ENCODE assay signal across 1 cellular context in the genomic region with DNA sequence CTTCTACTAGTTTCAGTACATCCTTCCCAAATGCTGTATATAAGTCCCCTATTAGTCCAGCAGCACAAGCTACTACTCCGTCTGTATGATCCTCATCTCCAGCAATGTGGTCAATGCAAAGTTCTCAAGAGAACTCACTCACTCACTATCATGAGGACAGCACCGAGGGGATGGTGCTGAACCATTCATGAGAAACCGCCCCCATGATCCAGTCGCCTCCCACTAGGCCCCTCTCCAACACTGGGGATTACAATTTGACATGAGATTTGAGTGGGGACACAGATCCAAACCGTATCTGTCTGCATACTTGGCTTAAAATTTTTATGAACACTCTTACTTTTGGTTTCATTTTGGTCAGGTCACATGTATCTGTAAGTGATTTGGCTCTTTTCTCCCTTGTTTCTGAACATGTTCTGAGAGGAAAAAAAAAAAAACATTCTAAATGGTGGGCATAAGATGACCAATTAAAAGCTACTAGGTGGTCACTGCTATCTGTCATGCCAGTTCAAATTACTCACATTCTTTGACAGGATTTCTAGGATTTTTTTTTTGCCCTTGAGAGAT.
TF ChIP-seq lines count a peak whose summit lies in the region.

No MANE protein-coding gene starts in this region.

TF ChIP-seq in K562, 482 proteins besides CTCF, POLR2A, EP300 and RAD21 (continued from another document and continues in another):
- TF ChIP-seq, protein P1, sequence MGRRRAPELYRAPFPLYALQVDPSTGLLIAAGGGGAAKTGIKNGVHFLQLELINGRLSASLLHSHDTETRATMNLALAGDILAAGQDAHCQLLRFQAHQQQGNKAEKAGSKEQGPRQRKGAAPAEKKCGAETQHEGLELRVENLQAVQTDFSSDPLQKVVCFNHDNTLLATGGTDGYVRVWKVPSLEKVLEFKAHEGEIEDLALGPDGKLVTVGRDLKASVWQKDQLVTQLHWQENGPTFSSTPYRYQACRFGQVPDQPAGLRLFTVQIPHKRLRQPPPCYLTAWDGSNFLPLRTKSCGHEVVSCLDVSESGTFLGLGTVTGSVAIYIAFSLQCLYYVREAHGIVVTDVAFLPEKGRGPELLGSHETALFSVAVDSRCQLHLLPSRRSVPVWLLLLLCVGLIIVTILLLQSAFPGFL (CRISPR knock-in tag; IDR thresholded peaks at IDR 0.05): no peak
- TF ChIP-seq NCOR1 (IDR thresholded peaks at IDR 0.05) (no peak), CHCHD3 (CRISPR knock-in tag; IDR thresholded peaks at IDR 0.05) (no peak), PCBP2 (IDR thresholded peaks at IDR 0.05; ENCODE audit: low read depth, low read length, poor library complexity, severe bottlenecking) (no peak), SETDB1 (IDR thresholded peaks at IDR 0.05; ENCODE audit: low read length) (no peak), SMARCC2 (IDR thresholded peaks at IDR 0.05; ENCODE audit: low read depth) (no peak), TCFL5 (CRISPR knock-in tag; conservative IDR thresholded peaks at IDR 0.05) (no peak), EHMT2 (IDR thresholded peaks at IDR 0.05) (peak; percentile 45; the same call in 1 of the 2 replicates), OTX1 (CRISPR knock-in tag; IDR thresholded peaks at IDR 0.05) (no peak), SMARCB1 (IDR thresholded peaks at IDR 0.05; ENCODE audit: insufficient read length, low read depth) (no peak), ZNF79 (CRISPR knock-in tag; IDR thresholded peaks at IDR 0.05; ENCODE audit: low read depth) (no peak), FOXJ3 (CRISPR knock-in tag; IDR thresholded peaks at IDR 0.05) (no peak), EGR1 (conservative IDR thresholded peaks at IDR 0.05) (peak; percentile 26; the same call in 1 of the 2 replicates), RNF2 (IDR thresholded peaks at IDR 0.05) (no peak), ZNF121 (CRISPR knock-in tag; conservative IDR thresholded peaks at IDR 0.05) (no peak), HOXB6 (CRISPR knock-in tag; IDR thresholded peaks at IDR 0.05; ENCODE audit: borderline replicate concordance) (0 out of 2 replicates have a peak, but pooled peaks have one; percentile 61), SRSF3 (IDR thresholded peaks at IDR 0.05; ENCODE audit: insufficient read depth, low read length) (no peak), SIN3A (IDR thresholded peaks at IDR 0.05; ENCODE audit: borderline replicate concordance in 2 of 2, control insufficient read depth in 1 of 2, low read depth in 2 of 2, low read length in 2 of 2) (no peak), ILK (tag; IDR thresholded peaks at IDR 0.05; ENCODE audit: borderline replicate concordance, low read depth) (no peak), ZNF699 (CRISPR knock-in tag; IDR thresholded peaks at IDR 0.05; ENCODE audit: insufficient replicate concordance) (no peak), NCOA2 (IDR thresholded peaks at IDR 0.05; ENCODE audit: partially characterized antibody in 2 of 2) (no peak), FUS (optimal IDR thresholded peaks at IDR 0.05; ENCODE audit: low read depth, low read length) (no peak), SPI1 (IDR thresholded peaks at IDR 0.05; ENCODE audit: borderline replicate concordance, low read depth, low read length) (no peak), ZNF143 (CRISPR knock-in tag; IDR thresholded peaks at IDR 0.05) (no peak), EP400 (IDR thresholded peaks at IDR 0.05) (no peak; the same call in 1 of the 2 replicates)
- TF ChIP-seq, protein P2, sequence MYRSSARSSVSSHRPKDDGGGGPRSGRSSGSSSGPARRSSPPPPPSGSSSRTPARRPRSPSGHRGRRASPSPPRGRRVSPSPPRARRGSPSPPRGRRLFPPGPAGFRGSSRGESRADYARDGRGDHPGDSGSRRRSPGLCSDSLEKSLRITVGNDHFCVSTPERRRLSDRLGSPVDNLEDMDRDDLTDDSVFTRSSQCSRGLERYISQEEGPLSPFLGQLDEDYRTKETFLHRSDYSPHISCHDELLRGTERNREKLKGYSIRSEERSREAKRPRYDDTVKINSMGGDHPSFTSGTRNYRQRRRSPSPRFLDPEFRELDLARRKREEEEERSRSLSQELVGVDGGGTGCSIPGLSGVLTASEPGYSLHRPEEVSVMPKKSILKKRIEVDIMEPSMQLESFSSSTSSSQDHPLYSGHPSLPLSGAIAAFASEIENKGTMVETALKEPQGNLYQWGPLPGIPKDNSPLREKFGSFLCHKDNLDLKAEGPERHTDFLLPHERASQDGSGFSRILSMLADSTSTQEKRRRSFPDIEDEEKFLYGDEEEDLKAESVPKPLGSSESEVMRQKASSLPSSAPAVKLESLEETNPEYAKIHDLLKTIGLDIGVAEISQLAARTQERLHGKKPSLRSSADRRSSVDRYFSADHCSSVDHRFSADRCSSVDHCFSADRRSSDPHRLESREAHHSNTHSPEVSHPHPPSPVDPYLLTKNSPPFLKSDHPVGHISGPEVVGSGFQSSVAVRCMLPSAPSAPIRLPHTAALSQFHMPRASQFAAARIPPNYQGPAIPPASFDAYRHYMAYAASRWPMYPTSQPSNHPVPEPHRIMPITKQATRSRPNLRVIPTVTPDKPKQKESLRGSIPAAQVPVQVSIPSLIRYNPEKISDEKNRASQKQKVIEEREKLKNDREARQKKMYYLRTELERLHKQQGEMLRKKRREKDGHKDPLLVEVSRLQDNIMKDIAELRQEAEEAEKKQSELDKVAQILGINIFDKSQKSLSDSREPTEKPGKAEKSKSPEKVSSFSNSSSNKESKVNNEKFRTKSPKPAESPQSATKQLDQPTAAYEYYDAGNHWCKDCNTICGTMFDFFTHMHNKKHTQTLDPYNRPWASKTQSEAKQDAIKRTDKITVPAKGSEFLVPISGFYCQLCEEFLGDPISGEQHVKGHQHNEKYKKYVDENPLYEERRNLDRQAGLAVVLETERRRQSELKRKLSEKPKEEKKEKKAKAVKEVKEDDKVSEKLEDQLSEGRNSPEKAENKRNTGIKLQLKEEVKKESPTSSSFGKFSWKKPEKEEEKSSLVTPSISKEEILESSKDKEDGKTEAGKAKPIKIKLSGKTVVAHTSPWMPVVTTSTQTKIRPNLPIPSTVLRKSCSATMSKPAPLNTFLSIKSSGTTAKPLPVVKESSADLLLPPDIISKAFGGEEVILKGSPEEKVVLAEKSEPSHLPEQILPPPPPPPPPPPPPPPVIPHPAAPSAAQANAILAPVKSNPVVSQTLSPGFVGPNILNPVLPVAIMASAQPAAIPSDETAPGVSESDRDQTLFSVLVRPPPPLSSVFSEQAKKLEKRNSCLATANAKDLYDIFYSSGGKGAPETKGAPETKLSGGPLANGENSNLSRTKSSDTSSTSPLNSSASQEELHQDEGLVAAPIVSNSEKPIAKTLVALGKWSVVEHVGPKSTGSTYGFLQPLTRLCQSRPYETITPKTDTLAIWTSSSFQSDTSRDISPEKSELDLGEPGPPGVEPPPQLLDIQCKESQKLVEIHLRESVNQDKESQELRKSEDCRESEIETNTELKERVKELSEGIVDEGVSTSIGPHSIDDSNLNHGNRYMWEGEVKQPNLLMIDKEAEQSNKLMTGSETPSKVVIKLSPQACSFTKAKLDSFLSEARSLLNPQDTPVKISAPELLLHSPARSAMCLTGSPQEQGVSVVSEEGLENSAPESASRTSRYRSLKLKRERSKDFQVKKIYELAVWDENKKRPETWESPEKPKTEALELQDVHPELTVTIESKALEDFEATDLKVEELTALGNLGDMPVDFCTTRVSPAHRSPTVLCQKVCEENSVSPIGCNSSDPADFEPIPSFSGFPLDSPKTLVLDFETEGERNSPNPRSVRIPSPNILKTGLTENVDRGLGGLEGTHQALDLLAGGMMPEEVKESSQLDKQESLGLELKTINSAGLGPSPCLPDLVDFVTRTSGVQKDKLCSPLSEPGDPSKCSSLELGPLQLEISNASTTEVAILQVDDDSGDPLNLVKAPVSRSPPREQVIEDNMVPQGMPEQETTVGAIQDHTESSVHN (IDR thresholded peaks at IDR 0.05; ENCODE audit: borderline replicate concordance in 1 of 2, low read depth in 1 of 2): peak in 1 of 2 experiments; percentile 55; a peak in 2 of 4 replicates
- TF ChIP-seq, protein P3, sequence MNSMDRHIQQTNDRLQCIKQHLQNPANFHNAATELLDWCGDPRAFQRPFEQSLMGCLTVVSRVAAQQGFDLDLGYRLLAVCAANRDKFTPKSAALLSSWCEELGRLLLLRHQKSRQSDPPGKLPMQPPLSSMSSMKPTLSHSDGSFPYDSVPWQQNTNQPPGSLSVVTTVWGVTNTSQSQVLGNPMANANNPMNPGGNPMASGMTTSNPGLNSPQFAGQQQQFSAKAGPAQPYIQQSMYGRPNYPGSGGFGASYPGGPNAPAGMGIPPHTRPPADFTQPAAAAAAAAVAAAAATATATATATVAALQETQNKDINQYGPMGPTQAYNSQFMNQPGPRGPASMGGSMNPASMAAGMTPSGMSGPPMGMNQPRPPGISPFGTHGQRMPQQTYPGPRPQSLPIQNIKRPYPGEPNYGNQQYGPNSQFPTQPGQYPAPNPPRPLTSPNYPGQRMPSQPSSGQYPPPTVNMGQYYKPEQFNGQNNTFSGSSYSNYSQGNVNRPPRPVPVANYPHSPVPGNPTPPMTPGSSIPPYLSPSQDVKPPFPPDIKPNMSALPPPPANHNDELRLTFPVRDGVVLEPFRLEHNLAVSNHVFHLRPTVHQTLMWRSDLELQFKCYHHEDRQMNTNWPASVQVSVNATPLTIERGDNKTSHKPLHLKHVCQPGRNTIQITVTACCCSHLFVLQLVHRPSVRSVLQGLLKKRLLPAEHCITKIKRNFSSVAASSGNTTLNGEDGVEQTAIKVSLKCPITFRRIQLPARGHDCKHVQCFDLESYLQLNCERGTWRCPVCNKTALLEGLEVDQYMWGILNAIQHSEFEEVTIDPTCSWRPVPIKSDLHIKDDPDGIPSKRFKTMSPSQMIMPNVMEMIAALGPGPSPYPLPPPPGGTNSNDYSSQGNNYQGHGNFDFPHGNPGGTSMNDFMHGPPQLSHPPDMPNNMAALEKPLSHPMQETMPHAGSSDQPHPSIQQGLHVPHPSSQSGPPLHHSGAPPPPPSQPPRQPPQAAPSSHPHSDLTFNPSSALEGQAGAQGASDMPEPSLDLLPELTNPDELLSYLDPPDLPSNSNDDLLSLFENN (IDR thresholded peaks at IDR 0.05; ENCODE audit: low read depth in 2 of 2, low read length in 2 of 2): no peak
- TF ChIP-seq, protein P4, sequence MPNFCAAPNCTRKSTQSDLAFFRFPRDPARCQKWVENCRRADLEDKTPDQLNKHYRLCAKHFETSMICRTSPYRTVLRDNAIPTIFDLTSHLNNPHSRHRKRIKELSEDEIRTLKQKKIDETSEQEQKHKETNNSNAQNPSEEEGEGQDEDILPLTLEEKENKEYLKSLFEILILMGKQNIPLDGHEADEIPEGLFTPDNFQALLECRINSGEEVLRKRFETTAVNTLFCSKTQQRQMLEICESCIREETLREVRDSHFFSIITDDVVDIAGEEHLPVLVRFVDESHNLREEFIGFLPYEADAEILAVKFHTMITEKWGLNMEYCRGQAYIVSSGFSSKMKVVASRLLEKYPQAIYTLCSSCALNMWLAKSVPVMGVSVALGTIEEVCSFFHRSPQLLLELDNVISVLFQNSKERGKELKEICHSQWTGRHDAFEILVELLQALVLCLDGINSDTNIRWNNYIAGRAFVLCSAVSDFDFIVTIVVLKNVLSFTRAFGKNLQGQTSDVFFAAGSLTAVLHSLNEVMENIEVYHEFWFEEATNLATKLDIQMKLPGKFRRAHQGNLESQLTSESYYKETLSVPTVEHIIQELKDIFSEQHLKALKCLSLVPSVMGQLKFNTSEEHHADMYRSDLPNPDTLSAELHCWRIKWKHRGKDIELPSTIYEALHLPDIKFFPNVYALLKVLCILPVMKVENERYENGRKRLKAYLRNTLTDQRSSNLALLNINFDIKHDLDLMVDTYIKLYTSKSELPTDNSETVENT (CRISPR knock-in tag; IDR thresholded peaks at IDR 0.05): no peak
- TF ChIP-seq, protein P5, sequence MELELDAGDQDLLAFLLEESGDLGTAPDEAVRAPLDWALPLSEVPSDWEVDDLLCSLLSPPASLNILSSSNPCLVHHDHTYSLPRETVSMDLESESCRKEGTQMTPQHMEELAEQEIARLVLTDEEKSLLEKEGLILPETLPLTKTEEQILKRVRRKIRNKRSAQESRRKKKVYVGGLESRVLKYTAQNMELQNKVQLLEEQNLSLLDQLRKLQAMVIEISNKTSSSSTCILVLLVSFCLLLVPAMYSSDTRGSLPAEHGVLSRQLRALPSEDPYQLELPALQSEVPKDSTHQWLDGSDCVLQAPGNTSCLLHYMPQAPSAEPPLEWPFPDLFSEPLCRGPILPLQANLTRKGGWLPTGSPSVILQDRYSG (tag; conservative IDR thresholded peaks at IDR 0.05; ENCODE audit: low read depth): peak; percentile 72; the same call in 1 of the 2 replicates
- TF ChIP-seq, protein P6, sequence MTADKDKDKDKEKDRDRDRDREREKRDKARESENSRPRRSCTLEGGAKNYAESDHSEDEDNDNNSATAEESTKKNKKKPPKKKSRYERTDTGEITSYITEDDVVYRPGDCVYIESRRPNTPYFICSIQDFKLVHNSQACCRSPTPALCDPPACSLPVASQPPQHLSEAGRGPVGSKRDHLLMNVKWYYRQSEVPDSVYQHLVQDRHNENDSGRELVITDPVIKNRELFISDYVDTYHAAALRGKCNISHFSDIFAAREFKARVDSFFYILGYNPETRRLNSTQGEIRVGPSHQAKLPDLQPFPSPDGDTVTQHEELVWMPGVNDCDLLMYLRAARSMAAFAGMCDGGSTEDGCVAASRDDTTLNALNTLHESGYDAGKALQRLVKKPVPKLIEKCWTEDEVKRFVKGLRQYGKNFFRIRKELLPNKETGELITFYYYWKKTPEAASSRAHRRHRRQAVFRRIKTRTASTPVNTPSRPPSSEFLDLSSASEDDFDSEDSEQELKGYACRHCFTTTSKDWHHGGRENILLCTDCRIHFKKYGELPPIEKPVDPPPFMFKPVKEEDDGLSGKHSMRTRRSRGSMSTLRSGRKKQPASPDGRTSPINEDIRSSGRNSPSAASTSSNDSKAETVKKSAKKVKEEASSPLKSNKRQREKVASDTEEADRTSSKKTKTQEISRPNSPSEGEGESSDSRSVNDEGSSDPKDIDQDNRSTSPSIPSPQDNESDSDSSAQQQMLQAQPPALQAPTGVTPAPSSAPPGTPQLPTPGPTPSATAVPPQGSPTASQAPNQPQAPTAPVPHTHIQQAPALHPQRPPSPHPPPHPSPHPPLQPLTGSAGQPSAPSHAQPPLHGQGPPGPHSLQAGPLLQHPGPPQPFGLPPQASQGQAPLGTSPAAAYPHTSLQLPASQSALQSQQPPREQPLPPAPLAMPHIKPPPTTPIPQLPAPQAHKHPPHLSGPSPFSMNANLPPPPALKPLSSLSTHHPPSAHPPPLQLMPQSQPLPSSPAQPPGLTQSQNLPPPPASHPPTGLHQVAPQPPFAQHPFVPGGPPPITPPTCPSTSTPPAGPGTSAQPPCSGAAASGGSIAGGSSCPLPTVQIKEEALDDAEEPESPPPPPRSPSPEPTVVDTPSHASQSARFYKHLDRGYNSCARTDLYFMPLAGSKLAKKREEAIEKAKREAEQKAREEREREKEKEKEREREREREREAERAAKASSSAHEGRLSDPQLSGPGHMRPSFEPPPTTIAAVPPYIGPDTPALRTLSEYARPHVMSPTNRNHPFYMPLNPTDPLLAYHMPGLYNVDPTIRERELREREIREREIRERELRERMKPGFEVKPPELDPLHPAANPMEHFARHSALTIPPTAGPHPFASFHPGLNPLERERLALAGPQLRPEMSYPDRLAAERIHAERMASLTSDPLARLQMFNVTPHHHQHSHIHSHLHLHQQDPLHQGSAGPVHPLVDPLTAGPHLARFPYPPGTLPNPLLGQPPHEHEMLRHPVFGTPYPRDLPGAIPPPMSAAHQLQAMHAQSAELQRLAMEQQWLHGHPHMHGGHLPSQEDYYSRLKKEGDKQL (CRISPR knock-in tag; IDR thresholded peaks at IDR 0.05; ENCODE audit: borderline replicate concordance): no peak
- TF ChIP-seq, protein P7, sequence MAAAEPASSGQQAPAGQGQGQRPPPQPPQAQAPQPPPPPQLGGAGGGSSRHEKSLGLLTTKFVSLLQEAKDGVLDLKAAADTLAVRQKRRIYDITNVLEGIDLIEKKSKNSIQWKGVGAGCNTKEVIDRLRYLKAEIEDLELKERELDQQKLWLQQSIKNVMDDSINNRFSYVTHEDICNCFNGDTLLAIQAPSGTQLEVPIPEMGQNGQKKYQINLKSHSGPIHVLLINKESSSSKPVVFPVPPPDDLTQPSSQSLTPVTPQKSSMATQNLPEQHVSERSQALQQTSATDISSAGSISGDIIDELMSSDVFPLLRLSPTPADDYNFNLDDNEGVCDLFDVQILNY (CRISPR knock-in tag; IDR thresholded peaks at IDR 0.05): no peak
